ENCODE assay signal across 18 cellular contexts in the genomic region with DNA sequence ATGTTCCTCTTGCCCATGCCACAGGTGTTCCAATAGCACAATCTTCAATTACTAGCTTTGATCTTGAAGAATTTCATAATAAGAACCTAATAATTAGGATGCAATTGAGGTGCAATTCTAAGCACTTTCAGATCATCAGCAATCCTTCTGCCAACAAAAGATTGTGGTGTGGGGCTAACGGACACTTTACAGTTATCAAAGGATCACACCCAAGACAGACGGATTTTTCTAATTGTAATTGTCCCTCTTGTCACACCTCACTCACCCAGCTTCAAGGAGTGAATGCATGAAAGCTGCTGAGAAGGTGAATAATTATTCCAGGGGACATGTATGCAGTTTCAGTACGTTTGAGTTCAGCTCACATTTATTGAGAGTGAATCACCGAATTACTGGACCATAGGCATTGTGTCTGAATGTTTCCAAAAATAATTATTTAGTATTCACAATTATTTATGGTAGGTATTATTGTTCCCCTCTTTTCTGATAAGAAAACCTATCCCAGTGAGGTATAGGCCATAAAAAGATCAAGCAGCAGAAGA.
"Had no signal": no experiment of that assay in that cellular context is flagged by ENCODE, and none has a peak within 500 bp of the region (broad histone marks: within the 10 kb centered on the region; RNA-seq: fewer than 3 reads in every experiment).

No MANE protein-coding gene starts in this region.

- H3K4me3 ChIP-seq: cardiac muscle cell, mucosa of descending colon, right atrium auricular region, tibial artery had no signal

- H3K27me3 ChIP-seq: cardiac muscle cell, right atrium auricular region, tibial artery had no signal

- DNase-seq: activated CD4-positive, alpha-beta T cell treated with anti-CD3 and anti-CD28 coated beads, Interleukin-2, amount 50 U/mL, for 1 hour; activated CD4-positive, CD25-positive, alpha-beta regulatory T cell treated with anti-CD3 and anti-CD28 coated beads, Interleukin-2, amount 50 U/mL, for 72 hours; activated CD8-positive, alpha-beta memory T cell treated with anti-CD3 and anti-CD28 coated beads for 24 hours; activated CD8-positive, alpha-beta memory T cell treated with anti-CD3 and anti-CD28 coated beads, Interleukin-2, amount 50 U/mL, for 48 hours; activated gamma-delta T cell; amniotic stem cell; head of caudate nucleus; mucosa of descending colon; naive B cell; stimulated activated CD4-positive, alpha-beta T cell treated with anti-CD3 and anti-CD28 coated beads, Interleukin-2, amount 100 ng/mL, for 24 hours; stimulated activated naive CD8-positive, alpha-beta T cell treated with anti-CD3 and anti-CD28 coated beads, Interleukin-15, Interleukin-2, amounts not matched to agents 100 U/mL and 50 U/mL, for 24 hours; substantia nigra; T-helper 1 cell; T-helper 9 cell; tibial artery had no signal

- H3K9me3 ChIP-seq: mucosa of descending colon, right atrium auricular region, tibial artery had no signal

- H3K4me1 ChIP-seq: tibial artery had no signal

- H3K27ac ChIP-seq: right atrium auricular region, tibial artery, VCaP had no signal

- H3K36me3 ChIP-seq: cardiac muscle cell, right atrium auricular region, tibial artery had no signal
